Comparison of ENCODE assay signal across 10 cellular contexts in genomic region chr2:40101076-40101688, GRCh38.
DNase-seq lines count a peak whose midpoint lies in the region; ATAC-seq and TF ChIP-seq lines count a peak whose summit lies in the region.
"Had no signal": no experiment of that assay in that cellular context is flagged by ENCODE, and none has a peak within 500 bp of the region (broad histone marks: within the 10 kb centered on the region; RNA-seq: fewer than 3 reads in every experiment).

No MANE protein-coding gene starts in this region.

- H3K27me3 Mint-ChIP-seq in activated CD4-positive, alpha-beta T cell treated with anti-CD3 and anti-CD28 coated beads, Interleukin-2, amount 10 ng/mL, durations not matched to agents 24 days and 14 days = no peaks in the 10 kb centered on the region
- peaks cover 0 to 4% (median 1%) of the 10 kb centered on the region in 3 donors for H3K27me3 Mint-ChIP-seq in immature natural killer cell (ENCODE audit: low read depth in 3 of 3)

- no peaks in the 10 kb centered on the region for H4K20me1 ChIP-seq in smooth muscle cell (ENCODE audit: low read depth)

- peaks cover 1% of the 10 kb centered on the region for H3K4me1 Mint-ChIP-seq in activated CD4-positive, alpha-beta T cell treated with anti-CD3 and anti-CD28 coated beads, Interleukin-2, amount 10 ng/mL, durations not matched to agents 24 days and 14 days
- H3K4me1 Mint-ChIP-seq in immature natural killer cell = no peaks in the 10 kb centered on the region

- no peaks in the 10 kb centered on the region for H3K79me2 ChIP-seq in smooth muscle cell (ENCODE audit: low read depth)

- in situ Hi-C loops in astrocyte of the spinal cord (cut with HindIII; ENCODE audit: low sequenced_read_pairs) = no loop called here

- CTCF ChIA-PET in HEK293T (lab: Yijun Ruan, JAX) = interaction anchor here (0.6 kb wide), 1 partner anchor 97 kb away, joined by 3 read pairs; no protein-coding TSS in a partner anchor

- no peaks in the 10 kb centered on the region for H3K36me3 Mint-ChIP-seq in activated CD4-positive, alpha-beta T cell treated with anti-CD3 and anti-CD28 coated beads, Interleukin-2, amount 10 ng/mL, durations not matched to agents 24 days and 14 days (ENCODE audit: low read depth)
- H3K36me3 Mint-ChIP-seq in immature natural killer cell = no peaks in the 10 kb centered on the region

- H3K9me3 Mint-ChIP-seq in activated CD4-positive, alpha-beta T cell treated with anti-CD3 and anti-CD28 coated beads, Interleukin-2, amount 10 ng/mL, durations not matched to agents 24 days and 14 days = no peaks in the 10 kb centered on the region
- H3K9me3 Mint-ChIP-seq in immature natural killer cell = peaks cover 0 to 6% (median 0%) of the 10 kb centered on the region in 6 donors

- no peaks in the 10 kb centered on the region for H3K9me3 ChIP-seq in smooth muscle cell (replicated peaks; ENCODE audit: low read depth)

- POLR2A ChIA-PET in HEK293T (lab: Yijun Ruan, JAX) = no interaction called here

- H3K4me1 ChIP-seq in smooth muscle cell (ENCODE audit: low read depth) = peaks cover 46% of the 10 kb centered on the region

- intact Hi-C loops in activated CD4-positive, alpha-beta T cell treated with anti-CD3 and anti-CD28 coated beads, Interleukin-2, amount 10 ng/mL, durations not matched to agents 24 days and 14 days (cut with micrococcal nuclease) = no loop called here

- H3K36me3 ChIP-seq in smooth muscle cell (ENCODE audit: low read depth) = no peaks in the 10 kb centered on the region

- no peak overlapping the region for H3K4me3 ChIP-seq in astrocyte of the spinal cord (ENCODE audit: low read depth, low read length)
- no peak overlapping the region for H3K4me3 ChIP-seq in smooth muscle cell

- DNase-seq in activated CD4-positive, alpha-beta T cell treated with anti-CD3 and anti-CD28 coated beads, Interleukin-2, amount 10 ng/mL, durations not matched to agents 24 days and 14 days = no peak
- no peak for DNase-seq in activated CD4-positive, alpha-beta T cell treated with anti-CD3 and anti-CD28 coated beads for 48 hours
- peak; percentile 88 for DNase-seq in astrocyte of the spinal cord (ENCODE audit: low read depth, low spot score)
- no peak for DNase-seq in smooth muscle cell (lab: John Stamatoyannopoulos, UW; ENCODE audit: unreplicated experiment)
- DNase-seq in HEK293T (ENCODE audit: extremely low spot score) = no peak
- no peak for DNase-seq in activated CD8-positive, alpha-beta memory T cell treated with anti-CD3 and anti-CD28 coated beads, Interleukin-2, amount 50 U/mL, for 4 hours
- no peak for DNase-seq in immature natural killer cell

- H3K9ac ChIP-seq in smooth muscle cell (ENCODE audit: low read depth) = no peak overlapping the region
- H3K9ac ChIP-seq: KMS-11 had no signal

- no peak for TF ChIP-seq CTCF in astrocyte of the spinal cord (IDR thresholded peaks at IDR 0.05; ENCODE audit: low read depth, low read length)
- TF ChIP-seq CTCF in smooth muscle cell (IDR thresholded peaks at IDR 0.05; ENCODE audit: borderline replicate concordance, insufficient read depth, poor library complexity, severe bottlenecking) = no peak

- H3K4me2 ChIP-seq in smooth muscle cell = peak overlapping the region; percentile 3
- H3K4me2 ChIP-seq: KMS-11 had no signal

- no peak overlapping the region for H3K4me3 Mint-ChIP-seq in activated CD4-positive, alpha-beta T cell treated with anti-CD3 and anti-CD28 coated beads, Interleukin-2, amount 10 ng/mL, durations not matched to agents 24 days and 14 days
- no peak overlapping the region for H3K4me3 Mint-ChIP-seq in immature natural killer cell

- H3K27me3 ChIP-seq in smooth muscle cell (ENCODE audit: low read depth) = no peaks in the 10 kb centered on the region

- H3K27ac ChIP-seq in smooth muscle cell (ENCODE audit: low read depth) = peak overlapping the region; percentile 93
- H3K27ac ChIP-seq: C4-2B, KMS-11 had no signal

- H2AFZ ChIP-seq in smooth muscle cell (ENCODE audit: low read depth) = no peak overlapping the region

- peak overlapping the region; percentile 45 for H3K27ac Mint-ChIP-seq in activated CD4-positive, alpha-beta T cell treated with anti-CD3 and anti-CD28 coated beads, Interleukin-2, amount 10 ng/mL, durations not matched to agents 24 days and 14 days
- no peak overlapping the region for H3K27ac Mint-ChIP-seq in immature natural killer cell

- no peaks in the 10 kb centered on the region for H3F3A ChIP-seq in smooth muscle cell (ENCODE audit: low read depth)

- WGBS in smooth muscle cell (ENCODE audit: low lambda C conversion rate) = 6% methylated on average over 1 of the region's 1 CpG

- peak; percentile 76 for ATAC-seq in HG03520 (IDR thresholded peaks at IDR 0.05; ENCODE audit: unreplicated experiment)

TF ChIP-seq in HEK293T, 16 proteins besides CTCF, POLR2A, EP300 and RAD21:
- TF ChIP-seq L3MBTL2 (conservative IDR thresholded peaks at IDR 0.05) (no peak), FOXK2 (IDR thresholded peaks at IDR 0.05) (no peak), ZNF384 (IDR thresholded peaks at IDR 0.05) (no peak), HDGF (IDR thresholded peaks at IDR 0.05; ENCODE audit: borderline replicate concordance) (no peak), BHLHE40 (IDR thresholded peaks at IDR 0.05; ENCODE audit: borderline replicate concordance) (no peak), FOXM1 (IDR thresholded peaks at IDR 0.05; ENCODE audit: borderline replicate concordance) (no peak), TARDBP (IDR thresholded peaks at IDR 0.05) (no peak), LEF1 (IDR thresholded peaks at IDR 0.05; ENCODE audit: borderline replicate concordance) (no peak), SP1 (IDR thresholded peaks at IDR 0.05) (no peak), ARNT (IDR thresholded peaks at IDR 0.05) (no peak), NFRKB (IDR thresholded peaks at IDR 0.05) (no peak), ELF4 (IDR thresholded peaks at IDR 0.05) (no peak), FOXA1 (IDR thresholded peaks at IDR 0.05) (no peak)
- TF ChIP-seq, protein P1, sequence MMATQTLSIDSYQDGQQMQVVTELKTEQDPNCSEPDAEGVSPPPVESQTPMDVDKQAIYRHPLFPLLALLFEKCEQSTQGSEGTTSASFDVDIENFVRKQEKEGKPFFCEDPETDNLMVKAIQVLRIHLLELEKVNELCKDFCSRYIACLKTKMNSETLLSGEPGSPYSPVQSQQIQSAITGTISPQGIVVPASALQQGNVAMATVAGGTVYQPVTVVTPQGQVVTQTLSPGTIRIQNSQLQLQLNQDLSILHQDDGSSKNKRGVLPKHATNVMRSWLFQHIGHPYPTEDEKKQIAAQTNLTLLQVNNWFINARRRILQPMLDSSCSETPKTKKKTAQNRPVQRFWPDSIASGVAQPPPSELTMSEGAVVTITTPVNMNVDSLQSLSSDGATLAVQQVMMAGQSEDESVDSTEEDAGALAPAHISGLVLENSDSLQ (IDR thresholded peaks at IDR 0.05) = no peak
